22 cellular contexts compared by ENCODE assay signal in genomic region chr9:91259162-91259561, GRCh38.
DNase-seq lines count a peak whose midpoint lies in the region; ATAC-seq and TF ChIP-seq lines count a peak whose summit lies in the region.
"Had no signal": no experiment of that assay in that cellular context is flagged by ENCODE, and none has a peak within 500 bp of the region (broad histone marks: within the 10 kb centered on the region; RNA-seq: fewer than 3 reads in every experiment).

No MANE protein-coding gene starts in this region.

- no peaks in the 10 kb centered on the region for H3K27me3 ChIP-seq in neutrophil
- no peaks in the 10 kb centered on the region for H3K27me3 ChIP-seq in adrenal gland
- H3K27me3 ChIP-seq: BLaER1 had no signal

- H3K36me3 ChIP-seq in neutrophil (no peaks in the 10 kb centered on the region), adrenal gland (replicated peaks in 1 of 2) (no peaks in the 10 kb centered on the region)

- H3K4me3 ChIP-seq in neutrophil (ENCODE audit: low read depth in 1 of 2, low read length in 1 of 2) (no peak overlapping the region), adrenal gland (no peak overlapping the region)
- H3K4me3 ChIP-seq: BLaER1, GM12878 had no signal

- CTCF ChIA-PET in activated CD4-positive, alpha-beta T cell treated with anti-CD3 and anti-CD28 coated beads for 36 hours (lab: Charles Lee) = no interaction called here

- peaks cover 38% of the 10 kb centered on the region for H3K4me1 Mint-ChIP-seq in activated CD4-positive, alpha-beta T cell treated with anti-CD3 and anti-CD28 coated beads for 36 hours
- H3K4me1 Mint-ChIP-seq in activated CD4-positive, alpha-beta T cell treated with anti-CD3 and anti-CD28 coated beads, Interleukin-2, amount 10 ng/mL, durations not matched to agents 24 days and 14 days = peaks cover 28% of the 10 kb centered on the region
- peaks cover 16% of the 10 kb centered on the region for H3K4me1 Mint-ChIP-seq in activated T-helper 17 cell treated with anti-CD3 and anti-CD28 coated beads, Interleukin-2, amount 50 U/mL, for 72 hours

- ATAC-seq in activated CD4-positive, alpha-beta T cell treated with anti-CD3 and anti-CD28 coated beads for 36 hours = peak; percentile 55
- peak; percentile 91 for ATAC-seq in activated T-helper 17 cell treated with anti-CD3 and anti-CD28 coated beads, Interleukin-2, amount 50 U/mL, for 72 hours (replicated peaks)
- ATAC-seq in GM21367 (IDR thresholded peaks at IDR 0.05; ENCODE audit: unreplicated experiment) = no peak
- ATAC-seq in GM18498 (IDR thresholded peaks at IDR 0.05; ENCODE audit: unreplicated experiment) = no peak
- ATAC-seq: GM12878, HepG2 had no signal

- no peak overlapping the region for H3K27ac Mint-ChIP-seq in activated CD4-positive, alpha-beta T cell treated with anti-CD3 and anti-CD28 coated beads for 36 hours
- no peak overlapping the region for H3K27ac Mint-ChIP-seq in activated CD4-positive, alpha-beta T cell treated with anti-CD3 and anti-CD28 coated beads, Interleukin-2, amount 10 ng/mL, durations not matched to agents 24 days and 14 days
- H3K27ac Mint-ChIP-seq in activated T-helper 17 cell treated with anti-CD3 and anti-CD28 coated beads, Interleukin-2, amount 50 U/mL, for 72 hours = peak overlapping the region; percentile 60
- H3K27ac Mint-ChIP-seq: CD4-positive, CD25-positive, alpha-beta regulatory T cell; H9 had no signal

- intact Hi-C loops in activated CD4-positive, alpha-beta T cell treated with anti-CD3 and anti-CD28 coated beads for 36 hours (cut with DNase I, micrococcal nuclease) = loop anchor here in 1 of 2 experiments (10.0 kb wide), 1 partner anchor 344 kb away; no protein-coding TSS in a partner anchor
- intact Hi-C loops in activated CD4-positive, alpha-beta T cell treated with anti-CD3 and anti-CD28 coated beads, Interleukin-2, amount 10 ng/mL, durations not matched to agents 24 days and 14 days (cut with micrococcal nuclease) = no loop called here
- intact Hi-C loops in adrenal gland (cut with DNase I) = no loop called here

- TF ChIP-seq CTCF in neutrophil (IDR thresholded peaks at IDR 0.05) (no peak), adrenal gland (IDR thresholded peaks at IDR 0.05) (no peak)

- H3K27me3 Mint-ChIP-seq in activated CD4-positive, alpha-beta T cell treated with anti-CD3 and anti-CD28 coated beads for 36 hours = no peaks in the 10 kb centered on the region
- no peaks in the 10 kb centered on the region for H3K27me3 Mint-ChIP-seq in activated CD4-positive, alpha-beta T cell treated with anti-CD3 and anti-CD28 coated beads, Interleukin-2, amount 10 ng/mL, durations not matched to agents 24 days and 14 days
- H3K27me3 Mint-ChIP-seq in activated T-helper 17 cell treated with anti-CD3 and anti-CD28 coated beads, Interleukin-2, amount 50 U/mL, for 72 hours = no peaks in the 10 kb centered on the region
- H3K27me3 Mint-ChIP-seq: CD4-positive, CD25-positive, alpha-beta regulatory T cell; CD8-positive, alpha-beta memory T cell; IgD-negative memory B cell had no signal

- peak overlapping the region; percentile 45 for H3K27ac ChIP-seq in neutrophil
- no peak overlapping the region for H3K27ac ChIP-seq in adrenal gland
- H3K27ac ChIP-seq: BLaER1 had no signal

- peaks cover 19% of the 10 kb centered on the region for H3K36me3 Mint-ChIP-seq in activated CD4-positive, alpha-beta T cell treated with anti-CD3 and anti-CD28 coated beads for 36 hours (ENCODE audit: low read depth)
- peaks cover 48% of the 10 kb centered on the region for H3K36me3 Mint-ChIP-seq in activated CD4-positive, alpha-beta T cell treated with anti-CD3 and anti-CD28 coated beads, Interleukin-2, amount 10 ng/mL, durations not matched to agents 24 days and 14 days (ENCODE audit: low read depth)
- peaks cover 27% of the 10 kb centered on the region for H3K36me3 Mint-ChIP-seq in activated T-helper 17 cell treated with anti-CD3 and anti-CD28 coated beads, Interleukin-2, amount 50 U/mL, for 72 hours (ENCODE audit: low read depth)

- POLR2A ChIA-PET in activated CD4-positive, alpha-beta T cell treated with anti-CD3 and anti-CD28 coated beads for 36 hours (lab: Charles Lee) = no interaction called here

- peaks cover 4% of the 10 kb centered on the region for H3K9me3 Mint-ChIP-seq in activated CD4-positive, alpha-beta T cell treated with anti-CD3 and anti-CD28 coated beads for 36 hours (ENCODE audit: low read depth)
- H3K9me3 Mint-ChIP-seq in activated CD4-positive, alpha-beta T cell treated with anti-CD3 and anti-CD28 coated beads, Interleukin-2, amount 10 ng/mL, durations not matched to agents 24 days and 14 days = peaks cover 17% of the 10 kb centered on the region
- H3K9me3 Mint-ChIP-seq in activated T-helper 17 cell treated with anti-CD3 and anti-CD28 coated beads, Interleukin-2, amount 50 U/mL, for 72 hours = peaks cover 4% of the 10 kb centered on the region

- H3K9me3 ChIP-seq in neutrophil (no peaks in the 10 kb centered on the region), adrenal gland (replicated peaks in 1 of 3) (no peaks in the 10 kb centered on the region)

- no peak for TF ChIP-seq POLR2A in adrenal gland (IDR thresholded peaks at IDR 0.05)

- H3K4me3 Mint-ChIP-seq in activated CD4-positive, alpha-beta T cell treated with anti-CD3 and anti-CD28 coated beads for 36 hours = no peak overlapping the region
- no peak overlapping the region for H3K4me3 Mint-ChIP-seq in activated CD4-positive, alpha-beta T cell treated with anti-CD3 and anti-CD28 coated beads, Interleukin-2, amount 10 ng/mL, durations not matched to agents 24 days and 14 days
- peak overlapping the region; percentile 6 for H3K4me3 Mint-ChIP-seq in activated T-helper 17 cell treated with anti-CD3 and anti-CD28 coated beads, Interleukin-2, amount 50 U/mL, for 72 hours
- H3K4me3 Mint-ChIP-seq: CD4-positive, CD25-positive, alpha-beta regulatory T cell; CD8-positive, alpha-beta memory T cell; H9; IgD-negative memory B cell had no signal

- no peak for DNase-seq in activated CD4-positive, alpha-beta T cell treated with anti-CD3 and anti-CD28 coated beads for 36 hours
- DNase-seq in activated CD4-positive, alpha-beta T cell treated with anti-CD3 and anti-CD28 coated beads, Interleukin-2, amount 10 ng/mL, durations not matched to agents 24 days and 14 days = no peak
- peak; percentile 25 for DNase-seq in CD1c-positive myeloid dendritic cell (ENCODE audit: extremely low spot score)
- DNase-seq in adrenal gland = no peak
- DNase-seq: 8988T; CD4-positive, CD25-positive, alpha-beta regulatory T cell; CD8-positive, alpha-beta memory T cell; COR-L47; DMS 273 treated with DMSO at 0.1 percent for 48 hours; DMS53; DND-41; EL; GOT3; H9 had no signal

- WGBS in adrenal gland, 4 donors = 95 to 100% (median 97%) methylated on average over 1 of the region's 1 CpG

- H3K4me1 ChIP-seq in neutrophil (ENCODE audit: control insufficient read depth in 1 of 2, insufficient read depth in 1 of 2, low read depth in 1 of 2, low read length in 1 of 2) (peaks cover 3 to 9% of the 10 kb centered on the region in 2 experiments), adrenal gland (replicated peaks in 1 of 2) (peaks cover 0 to 19% of the 10 kb centered on the region in 2 donors)

Comparison
In these comparisons a context has a peak if more than half of its experiments do, and no peak if none do; other contexts are left out.
1. ATAC-seq: peak in activated CD4-positive, alpha-beta T cell treated with anti-CD3 and anti-CD28 coated beads for 36 hours (single experiment) and activated T-helper 17 cell treated with anti-CD3 and anti-CD28 coated beads, Interleukin-2, amount 50 U/mL, for 72 hours (single experiment); none in GM21367 (single experiment) and GM18498 (single experiment).